12 cellular contexts compared by ENCODE assay signal in genomic region chr18:58861353-58861752, GRCh38. TPM values are rescaled to one million over a fixed set of nuclear protein-coding genes. Genes with fewer than 3 reads are reported as not detected.
DNase-seq lines count a peak whose midpoint lies in the region; FAIRE-seq and TF ChIP-seq lines count a peak whose summit lies in the region.
"Had no signal": no experiment of that assay in that cellular context is flagged by ENCODE, and none has a peak within 500 bp of the region (broad histone marks: within the 10 kb centered on the region; RNA-seq: fewer than 3 reads in every experiment).

No MANE protein-coding gene starts in this region.

- H3K4me3 ChIP-seq in WERI-Rb-1 (ENCODE audit: low read depth, low read length) (no peak overlapping the region), subcutaneous abdominal adipose tissue (ENCODE audit: low read depth in 1 of 5, low read length in 5 of 5) (peak overlapping the region in 1 of 5 donors; percentile 29), small intestine (ENCODE audit: low read depth in 1 of 2, low read length in 2 of 2) (no peak overlapping the region)
- H3K4me3 ChIP-seq: esophagus muscularis mucosa had no signal

- peak overlapping the region in 2 of 5 donors; percentile 40 to 59 for H3K9ac ChIP-seq in subcutaneous abdominal adipose tissue (ENCODE audit: low read length in 5 of 5)

- peaks cover 3% of the 10 kb centered on the region for H3K36me3 Mint-ChIP-seq in activated T-helper 2 cell treated with anti-CD3 and anti-CD28 coated beads, Interferon-gamma antibody, Interleukin-2, Interleukin-4, amounts not matched to agents 10 μg/mL and 5 μg/mL and 100 μg/mL, durations not matched to agents 14 hours and 24 hours and 36 hours (ENCODE audit: low read depth)

- H3K27ac Mint-ChIP-seq in activated T-helper 2 cell treated with anti-CD3 and anti-CD28 coated beads, Interferon-gamma antibody, Interleukin-2, Interleukin-4, amounts not matched to agents 10 μg/mL and 5 μg/mL and 100 μg/mL, durations not matched to agents 14 hours and 24 hours and 36 hours, result no peak overlapping the region
- H3K27ac Mint-ChIP-seq: activated T-cell treated with anti-CD3 and anti-CD28 coated beads, Interleukin-2, amount 50 U/mL, for 72 hours had no signal

- peaks cover 4% of the 10 kb centered on the region for H3K4me1 Mint-ChIP-seq in activated T-helper 2 cell treated with anti-CD3 and anti-CD28 coated beads, Interferon-gamma antibody, Interleukin-2, Interleukin-4, amounts not matched to agents 10 μg/mL and 5 μg/mL and 100 μg/mL, durations not matched to agents 14 hours and 24 hours and 36 hours (ENCODE audit: low read depth)

- H3K27me3 ChIP-seq in WERI-Rb-1 (ENCODE audit: insufficient read depth, low read depth, severe bottlenecking), result no peaks in the 10 kb centered on the region
- no peaks in the 10 kb centered on the region for H3K27me3 ChIP-seq in layer of hippocampus (ENCODE audit: control insufficient read depth, insufficient read depth, low read length)
- H3K27me3 ChIP-seq in subcutaneous abdominal adipose tissue (ENCODE audit: control insufficient read depth in 5 of 5, insufficient read depth in 4 of 5, low read length in 5 of 5), result no peaks in the 10 kb centered on the region
- H3K27me3 ChIP-seq in small intestine (ENCODE audit: control insufficient read depth in 2 of 2, insufficient read depth in 2 of 2, low read length in 2 of 2), result no peaks in the 10 kb centered on the region
- H3K27me3 ChIP-seq: esophagus muscularis mucosa had no signal

- no peak for FAIRE-seq in small intestine (lab: Jason Lieb, UNC)

- H3K9me3 ChIP-seq in WERI-Rb-1 (ENCODE audit: severe bottlenecking), result no peaks in the 10 kb centered on the region
- no peaks in the 10 kb centered on the region for H3K9me3 ChIP-seq in subcutaneous abdominal adipose tissue (ENCODE audit: control insufficient read depth in 5 of 5, low read length in 5 of 5)
- no peaks in the 10 kb centered on the region for H3K9me3 ChIP-seq in small intestine (ENCODE audit: control insufficient read depth, low read depth)
- H3K9me3 ChIP-seq: esophagus muscularis mucosa had no signal

- intact Hi-C loops in activated T-helper 2 cell treated with anti-CD3 and anti-CD28 coated beads, Interferon-gamma antibody, Interleukin-2, Interleukin-4, amounts not matched to agents 10 μg/mL and 5 μg/mL and 100 μg/mL, durations not matched to agents 14 hours and 24 hours and 36 hours (cut with micrococcal nuclease), result no loop called here

- peaks cover 13% of the 10 kb centered on the region for H3K36me3 ChIP-seq in WERI-Rb-1
- H3K36me3 ChIP-seq in subcutaneous abdominal adipose tissue (ENCODE audit: control insufficient read depth in 5 of 5, insufficient read depth in 5 of 5, low read length in 5 of 5), result peaks cover 0 to 5% (median 0%) of the 10 kb centered on the region in 5 donors
- H3K36me3 ChIP-seq in small intestine (ENCODE audit: control insufficient read depth in 2 of 2, insufficient read depth in 2 of 2, low read length in 2 of 2), result no peaks in the 10 kb centered on the region
- H3K36me3 ChIP-seq: esophagus muscularis mucosa had no signal

- TF ChIP-seq CTCF in WERI-Rb-1 (IDR thresholded peaks at IDR 0.05; ENCODE audit: low read depth, low read length), result no peak

- no peaks in the 10 kb centered on the region for H3K9me3 Mint-ChIP-seq in activated T-helper 2 cell treated with anti-CD3 and anti-CD28 coated beads, Interferon-gamma antibody, Interleukin-2, Interleukin-4, amounts not matched to agents 10 μg/mL and 5 μg/mL and 100 μg/mL, durations not matched to agents 14 hours and 24 hours and 36 hours
- H3K9me3 Mint-ChIP-seq: activated T-cell treated with anti-CD3 and anti-CD28 coated beads, Interleukin-2, amount 50 U/mL, for 72 hours had no signal

- DNase-seq in NCI-H187 (lab: John Stamatoyannopoulos, UW), result peak; percentile 9 to 18
- no peak for DNase-seq in NCI-H187 treated with DMSO at 0.1 percent for 48 hours (lab: John Stamatoyannopoulos, UW)
- no peak for DNase-seq in WERI-Rb-1
- DNase-seq in GOT3 (lab: John Stamatoyannopoulos, UW), result no peak
- no peak for DNase-seq in small intestine
- no peak for DNase-seq in activated T-helper 2 cell treated with anti-CD3 and anti-CD28 coated beads, Interferon-gamma antibody, Interleukin-2, Interleukin-4, amounts not matched to agents 10 μg/mL and 5 μg/mL and 100 μg/mL, durations not matched to agents 14 hours and 24 hours and 36 hours (ENCODE audit: low spot score)
- DNase-seq: ACHN; activated CD4-positive, CD25-positive, alpha-beta regulatory T cell treated with anti-CD3 and anti-CD28 coated beads, Interleukin-2, amount 50 U/mL, for 72 hours; activated T-cell treated with anti-CD3 and anti-CD28 coated beads, Interleukin-2, amount 50 U/mL, for 72 hours had no signal

- peaks cover 7 to 71% (median 65%) of the 10 kb centered on the region in 5 donors for H3K4me1 ChIP-seq in subcutaneous abdominal adipose tissue (ENCODE audit: control insufficient read depth in 5 of 5, insufficient read depth in 5 of 5, low read length in 5 of 5)
- peaks cover 0 to 15% of the 10 kb centered on the region in 2 donors for H3K4me1 ChIP-seq in small intestine (ENCODE audit: control insufficient read depth in 2 of 2, insufficient read depth in 1 of 2, low read depth in 1 of 2, low read length in 1 of 2)

- 77 to 90% (median 85%) methylated on average over 3 of the region's 3 CpGs for WGBS in small intestine, 3 donors

- H3K4me3 Mint-ChIP-seq in activated T-helper 2 cell treated with anti-CD3 and anti-CD28 coated beads, Interferon-gamma antibody, Interleukin-2, Interleukin-4, amounts not matched to agents 10 μg/mL and 5 μg/mL and 100 μg/mL, durations not matched to agents 14 hours and 24 hours and 36 hours (ENCODE audit: low read depth), result no peak overlapping the region

- H3K27ac ChIP-seq in WERI-Rb-1, result peak overlapping the region; percentile 98
- H3K27ac ChIP-seq in layer of hippocampus (ENCODE audit: low read depth, low read length), result peak overlapping the region; percentile 52
- H3K27ac ChIP-seq in subcutaneous abdominal adipose tissue (ENCODE audit: low read depth, low read length), result peak overlapping the region; percentile 88
- no peak overlapping the region for H3K27ac ChIP-seq in small intestine (ENCODE audit: low read depth in 1 of 2, low read length in 1 of 2)

- H3K27me3 Mint-ChIP-seq in activated T-helper 2 cell treated with anti-CD3 and anti-CD28 coated beads, Interferon-gamma antibody, Interleukin-2, Interleukin-4, amounts not matched to agents 10 μg/mL and 5 μg/mL and 100 μg/mL, durations not matched to agents 14 hours and 24 hours and 36 hours (ENCODE audit: low read depth), result peaks cover 58% of the 10 kb centered on the region

RNA-seq across cellular contexts. Expression of gene ZNF532, which starts 3.3 kb away (rescaled TPM):
- 1 to 10 TPM; 1.3 to 7.4 (median 2.4) TPM for polyA plus RNA-seq in small intestine
- 3.7 and 4.3 TPM in 2 replicates for total RNA-seq in activated T-helper 2 cell treated with anti-CD3 and anti-CD28 coated beads, Interferon-gamma antibody, Interleukin-2, Interleukin-4, amounts not matched to agents 10 μg/mL and 5 μg/mL and 100 μg/mL, durations not matched to agents 14 hours and 24 hours and 36 hours

Comparison
In these comparisons a context has a peak if more than half of its experiments do, and no peak if none do; other contexts are left out.
1. DNase-seq: peak in NCI-H187 (2 of 2); none in NCI-H187 treated with DMSO at 0.1 percent for 48 hours (single experiment), WERI-Rb-1 (single experiment), GOT3 (single experiment), small intestine (single experiment) and activated T-helper 2 cell treated with anti-CD3 and anti-CD28 coated beads, Interferon-gamma antibody, Interleukin-2, Interleukin-4, amounts not matched to agents 10 μg/mL and 5 μg/mL and 100 μg/mL, durations not matched to agents 14 hours and 24 hours and 36 hours (single experiment).
2. H3K27ac ChIP-seq: peak in WERI-Rb-1 (single experiment), layer of hippocampus (single experiment) and subcutaneous abdominal adipose tissue (single experiment); none in small intestine (0 of 2).